2 cellular contexts compared by ENCODE assay signal in genomic region chr12:43812042-43812441, GRCh38.
TF ChIP-seq lines count a peak whose summit lies in the region.

No MANE protein-coding gene starts in this region.

TF ChIP-seq in HepG2, 621 proteins besides CTCF, POLR2A, EP300 and RAD21:
- TF ChIP-seq ZBTB3 (CRISPR knock-in tag; IDR thresholded peaks at IDR 0.05; ENCODE audit: borderline replicate concordance, low read depth) (no peak), MTERF4 (CRISPR knock-in tag; IDR thresholded peaks at IDR 0.05) (no peak), ATF7 (IDR thresholded peaks at IDR 0.05) (0 out of 2 replicates have a peak, but pooled peaks have one; percentile 19), ATF7 (CRISPR knock-in tag; IDR thresholded peaks at IDR 0.05) (no peak), ZNF878 (CRISPR knock-in tag; IDR thresholded peaks at IDR 0.05) (no peak), ADNP (CRISPR knock-in tag; IDR thresholded peaks at IDR 0.05) (no peak), ZNF773 (CRISPR knock-in tag; IDR thresholded peaks at IDR 0.05; ENCODE audit: borderline replicate concordance) (no peak)

TF ChIP-seq in H1, 55 proteins besides CTCF, POLR2A, EP300 and RAD21:
- TF ChIP-seq CHD1 (IDR thresholded peaks at IDR 0.05; ENCODE audit: low read depth, low read length) (no peak), SIX5 (IDR thresholded peaks at IDR 0.05; ENCODE audit: low read depth, low read length) (no peak), SP1 (IDR thresholded peaks at IDR 0.05; ENCODE audit: low read depth, low read length) (no peak), SP4 (IDR thresholded peaks at IDR 0.05; ENCODE audit: low read length) (no peak), TCF12 (IDR thresholded peaks at IDR 0.05; ENCODE audit: low read depth, low read length) (no peak), FOSL1 (IDR thresholded peaks at IDR 0.05; ENCODE audit: insufficient read depth, low read depth, low read length) (no peak), TBP (IDR thresholded peaks at IDR 0.05; ENCODE audit: low read depth, low read length) (no peak), NANOG (IDR thresholded peaks at IDR 0.05; ENCODE audit: insufficient read depth, low read depth, low read length, poor library complexity, severe bottlenecking) (no peak), RFX5 (IDR thresholded peaks at IDR 0.05; ENCODE audit: borderline replicate concordance, low read depth, low read length) (no peak), SUZ12 (IDR thresholded peaks at IDR 0.05; ENCODE audit: low read length) (no peak), KDM4A (IDR thresholded peaks at IDR 0.05; ENCODE audit: low read depth, low read length, severe bottlenecking) (no peak), JUN (IDR thresholded peaks at IDR 0.05; ENCODE audit: low read depth, low read length) (no peak), PHF8 (conservative IDR thresholded peaks at IDR 0.05; ENCODE audit: low read depth, low read length) (no peak)
- TF ChIP-seq, protein P1, sequence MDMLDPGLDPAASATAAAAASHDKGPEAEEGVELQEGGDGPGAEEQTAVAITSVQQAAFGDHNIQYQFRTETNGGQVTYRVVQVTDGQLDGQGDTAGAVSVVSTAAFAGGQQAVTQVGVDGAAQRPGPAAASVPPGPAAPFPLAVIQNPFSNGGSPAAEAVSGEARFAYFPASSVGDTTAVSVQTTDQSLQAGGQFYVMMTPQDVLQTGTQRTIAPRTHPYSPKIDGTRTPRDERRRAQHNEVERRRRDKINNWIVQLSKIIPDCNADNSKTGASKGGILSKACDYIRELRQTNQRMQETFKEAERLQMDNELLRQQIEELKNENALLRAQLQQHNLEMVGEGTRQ (IDR thresholded peaks at IDR 0.05; ENCODE audit: low read length), result no peak
